Comparison of ENCODE assay signal across 9 cellular contexts in genomic region chr2:185074156-185074555, GRCh38.
"Had no signal": no experiment of that assay in that cellular context is flagged by ENCODE, and none has a peak within 500 bp of the region (broad histone marks: within the 10 kb centered on the region; RNA-seq: fewer than 3 reads in every experiment).

No MANE protein-coding gene starts in this region.

- H3K27ac ChIP-seq: GM23248 had no signal

- H3K36me3 ChIP-seq: HAP-1 had no signal

- FAIRE-seq: HTR-8/SVneo, K562 had no signal

- H3K4me3 Mint-ChIP-seq: HFFc6 had no signal

- DNase-seq: GM23248, GOT3, H7, HFFc6, IMR-90, KG1 had no signal

- H3K27ac Mint-ChIP-seq: HFFc6 had no signal

- H3K9me3 ChIP-seq: HAP-1 had no signal

- H3K4me1 ChIP-seq: HAP-1 had no signal

- H2AFZ ChIP-seq: GM23248 had no signal

- H3K4me3 ChIP-seq: GM23248, HAP-1, K562 had no signal

- H3K9ac ChIP-seq: GM23248 had no signal
